In the genomic region with DNA sequence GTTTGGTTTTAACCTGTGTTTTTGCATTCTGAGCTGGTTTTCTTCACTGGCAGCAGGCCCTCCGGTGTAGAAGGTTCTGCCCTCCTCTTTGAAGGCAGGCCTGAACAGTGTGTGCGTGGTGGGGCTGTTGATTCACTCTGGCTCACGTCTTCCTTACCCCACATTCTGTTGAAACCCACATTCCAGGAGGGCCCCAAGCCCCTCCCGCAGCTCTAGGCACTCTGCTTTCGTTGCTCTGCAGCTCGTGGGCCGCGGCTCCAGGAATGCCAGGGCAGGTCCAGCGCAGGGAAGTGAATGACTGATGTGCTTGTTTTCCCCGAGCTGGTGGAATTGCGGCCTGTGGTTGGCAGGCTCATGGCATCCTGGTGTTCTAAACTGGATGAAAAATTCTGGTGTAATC, we compare ENCODE assay signal across 2 cellular contexts.
TF ChIP-seq lines count a peak whose summit lies in the region.

No MANE protein-coding gene starts in this region.

TF ChIP-seq in WTC11, 78 proteins besides CTCF, POLR2A, EP300 and RAD21:
- TF ChIP-seq ELF4 (CRISPR knock-in tag; IDR thresholded peaks at IDR 0.05; ENCODE audit: low read depth), result no peak
- no peak for TF ChIP-seq NFATC4 (CRISPR knock-in tag; IDR thresholded peaks at IDR 0.05)
- no peak for TF ChIP-seq ZNF263 (CRISPR knock-in tag; IDR thresholded peaks at IDR 0.05; ENCODE audit: low read depth)
- TF ChIP-seq ZNF423 (CRISPR knock-in tag; IDR thresholded peaks at IDR 0.05), result no peak
- no peak for TF ChIP-seq GRHL2 (CRISPR knock-in tag; IDR thresholded peaks at IDR 0.05; ENCODE audit: insufficient replicate concordance, severe bottlenecking)
- no peak for TF ChIP-seq NFYB (CRISPR knock-in tag; conservative IDR thresholded peaks at IDR 0.05; ENCODE audit: low read depth)
- TF ChIP-seq GTF2I (CRISPR knock-in tag; conservative IDR thresholded peaks at IDR 0.05), result no peak
- no peak for TF ChIP-seq CREM (CRISPR knock-in tag; IDR thresholded peaks at IDR 0.05)
- no peak for TF ChIP-seq ZNF396 (CRISPR knock-in tag; IDR thresholded peaks at IDR 0.05; ENCODE audit: borderline replicate concordance)
- no peak for TF ChIP-seq KAT7 (CRISPR knock-in tag; IDR thresholded peaks at IDR 0.05; ENCODE audit: borderline replicate concordance)
- TF ChIP-seq, protein P1, sequence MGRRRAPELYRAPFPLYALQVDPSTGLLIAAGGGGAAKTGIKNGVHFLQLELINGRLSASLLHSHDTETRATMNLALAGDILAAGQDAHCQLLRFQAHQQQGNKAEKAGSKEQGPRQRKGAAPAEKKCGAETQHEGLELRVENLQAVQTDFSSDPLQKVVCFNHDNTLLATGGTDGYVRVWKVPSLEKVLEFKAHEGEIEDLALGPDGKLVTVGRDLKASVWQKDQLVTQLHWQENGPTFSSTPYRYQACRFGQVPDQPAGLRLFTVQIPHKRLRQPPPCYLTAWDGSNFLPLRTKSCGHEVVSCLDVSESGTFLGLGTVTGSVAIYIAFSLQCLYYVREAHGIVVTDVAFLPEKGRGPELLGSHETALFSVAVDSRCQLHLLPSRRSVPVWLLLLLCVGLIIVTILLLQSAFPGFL (CRISPR knock-in tag; IDR thresholded peaks at IDR 0.05; ENCODE audit: borderline replicate concordance), result no peak

TF ChIP-seq in H1, 55 proteins besides CTCF, POLR2A, EP300 and RAD21:
- TF ChIP-seq BACH1 (IDR thresholded peaks at IDR 0.05; ENCODE audit: low read length) (no peak), KDM4A (IDR thresholded peaks at IDR 0.05; ENCODE audit: low read depth, low read length, severe bottlenecking) (no peak), CEBPB (IDR thresholded peaks at IDR 0.05; ENCODE audit: low read depth, low read length) (no peak)
